In genomic region chr19:42295831-42296525, GRCh38 we compare ENCODE assay signal across 8 cellular contexts. TPM values are rescaled to one million over a fixed set of nuclear protein-coding genes. Genes with fewer than 3 reads are reported as not detected.
DNase-seq lines count a peak whose midpoint lies in the region; ATAC-seq, FAIRE-seq and TF ChIP-seq lines count a peak whose summit lies in the region.

No MANE protein-coding gene starts in this region.

- no peak overlapping the region for H3K4me3 Mint-ChIP-seq in natural killer cell

- CTCF ChIA-PET in endothelial cell of umbilical vein (lab: Charles Lee) = interaction anchor here (0.7 to 6.7 kb wide), 12 partner anchors 9 to 81 kb away, joined by 3 to 60 read pairs (median 4); partner anchors contain the start of gene TMEM145

- no peaks in the 10 kb centered on the region for H3K9me3 ChIP-seq in endothelial cell of umbilical vein (replicated peaks; ENCODE audit: control insufficient read depth, insufficient read depth, low read length)

- no peaks in the 10 kb centered on the region for H3K27me3 ChIP-seq in endothelial cell of umbilical vein (ENCODE audit: control insufficient read depth in 2 of 2, insufficient read depth in 2 of 2, low read length in 2 of 2)

- peak; percentile 90 for FAIRE-seq in endothelial cell of umbilical vein (lab: Jason Lieb, UNC)

- H3K9me1 ChIP-seq in endothelial cell of umbilical vein (replicated peaks; ENCODE audit: control insufficient read depth, extremely low read depth, insufficient read depth, low read length) = no peaks in the 10 kb centered on the region

- TF ChIP-seq CTCF in endothelial cell of umbilical vein (IDR thresholded peaks at IDR 0.05; ENCODE audit: extremely low read depth in 1 of 2, insufficient read depth in 1 of 2, low read depth in 1 of 2, low read length in 2 of 2) (peak; percentile 92 to 97), natural killer cell (IDR thresholded peaks at IDR 0.05) (peak; percentile 92)

- no peak overlapping the region for H3K4me2 ChIP-seq in endothelial cell of umbilical vein (ENCODE audit: insufficient read depth, low read length)

- POLR2A ChIA-PET in endothelial cell of umbilical vein (lab: Charles Lee) = no interaction called here

- H3K79me2 ChIP-seq in endothelial cell of umbilical vein (ENCODE audit: control insufficient read depth, insufficient read depth, low read length) = no peaks in the 10 kb centered on the region

- peaks cover 0 to 12% of the 10 kb centered on the region in 2 donors for H3K4me1 Mint-ChIP-seq in natural killer cell

- intact Hi-C loops in endothelial cell of umbilical vein (cut with micrococcal nuclease) (loop anchor here (1.0 kb wide), 2 partner anchors 50 to 163 kb away; no protein-coding TSS in a partner anchor), natural killer cell (cut with micrococcal nuclease) (loop anchor here (1.0 to 5.0 kb wide), 3 partner anchors 119 to 188 kb away; no protein-coding TSS in a partner anchor)

- ATAC-seq in HG03108 (IDR thresholded peaks at IDR 0.05; ENCODE audit: unreplicated experiment) (peak; percentile 46), natural killer cell (peak; percentile 90 to 98 (median 90))

- peaks cover 4 to 47% of the 10 kb centered on the region in 2 experiments for H3K36me3 ChIP-seq in endothelial cell of umbilical vein (ENCODE audit: control insufficient read depth in 2 of 2, extremely low read depth in 1 of 2, insufficient read depth in 2 of 2, low read length in 2 of 2)

- no peaks in the 10 kb centered on the region for H3K27me3 Mint-ChIP-seq in natural killer cell (ENCODE audit: low read depth in 2 of 2)

- TF ChIP-seq POLR2A in endothelial cell of umbilical vein (IDR thresholded peaks at IDR 0.05; ENCODE audit: low read depth, low read length) = no peak

- no peaks in the 10 kb centered on the region for H3K9me3 Mint-ChIP-seq in natural killer cell

- H4K20me1 ChIP-seq in endothelial cell of umbilical vein (replicated peaks; ENCODE audit: control insufficient read depth, extremely low read depth, insufficient read depth, low read length) = no peaks in the 10 kb centered on the region

- H3K36me3 Mint-ChIP-seq in natural killer cell = no peaks in the 10 kb centered on the region

- dilution Hi-C loops in endothelial cell of umbilical vein (cut with MboI; ENCODE audit: extremely low pct_ligation_motif_present, low sequenced_read_pairs) = no loop called here

- no peak overlapping the region for H3K9ac ChIP-seq in endothelial cell of umbilical vein (replicated peaks; ENCODE audit: extremely low read depth, insufficient read depth, low read length)

- no TSS peak for BruUV-seq in endothelial cell of umbilical vein (replicated peaks; lab: Mats Ljungman, UMichigan)

- H3K4me1 ChIP-seq in endothelial cell of umbilical vein (ENCODE audit: control insufficient read depth, extremely low read depth, insufficient read depth, low read length) = no peaks in the 10 kb centered on the region

- DNase-seq in EL = peak; percentile 56
- peak; percentile 39 for DNase-seq in NK-92 (lab: John Stamatoyannopoulos, UW; ENCODE audit: unreplicated experiment)
- DNase-seq in activated CD8-positive, alpha-beta memory T cell treated with anti-CD3 and anti-CD28 coated beads, Interleukin-2, amount 50 U/mL, for 1 hour (ENCODE audit: extremely low read depth) = peak; percentile 59
- DNase-seq in endothelial cell of umbilical vein (ENCODE audit: low read depth, low spot score) = peak; percentile 72
- DNase-seq in natural killer cell = peak; percentile 90
- DNase-seq in stimulated activated naive CD4-positive, alpha-beta T cell (lab: John Stamatoyannopoulos, UW) = peak; percentile 70 to 90 (median 86)
- DNase-seq in mesenteric fat pad (ENCODE audit: low spot score) = no peak

- H3K4me3 ChIP-seq in endothelial cell of umbilical vein (replicated peaks in 1 of 3; ENCODE audit: insufficient read depth in 1 of 3, low read depth in 1 of 3, low read length in 3 of 3) = no peak overlapping the region

- H2AFZ ChIP-seq in endothelial cell of umbilical vein (ENCODE audit: low read depth, low read length) = no peak overlapping the region

- H3K27ac ChIP-seq in endothelial cell of umbilical vein (ENCODE audit: insufficient read depth, low read depth, low read length) = no peak overlapping the region

- no peak overlapping the region for H3K27ac Mint-ChIP-seq in natural killer cell

TF ChIP-seq in endothelial cell of umbilical vein, 7 proteins besides CTCF, POLR2A, EP300 and RAD21:
- TF ChIP-seq POLR2AphosphoS5 (IDR thresholded peaks at IDR 0.05; ENCODE audit: insufficient read depth, low read depth, low read length) = no peak
- TF ChIP-seq EZH2 (IDR thresholded peaks at IDR 0.05; ENCODE audit: borderline replicate concordance, low read depth, low read length, severe bottlenecking) = no peak
- TF ChIP-seq JUN (IDR thresholded peaks at IDR 0.05; ENCODE audit: borderline replicate concordance, insufficient read depth, insufficient read length, low read depth) = no peak
- TF ChIP-seq MYC (IDR thresholded peaks at IDR 0.05; ENCODE audit: low read depth, low read length) = no peak
- TF ChIP-seq MAX (IDR thresholded peaks at IDR 0.05; ENCODE audit: insufficient read depth, insufficient read length) = no peak
- TF ChIP-seq GATA2 (IDR thresholded peaks at IDR 0.05; ENCODE audit: insufficient read depth, insufficient read length, low read depth, low read length) = no peak
- TF ChIP-seq FOS (IDR thresholded peaks at IDR 0.05; ENCODE audit: borderline replicate concordance, insufficient read depth, low read length) = no peak

RNA-seq across cellular contexts. Expression of gene PRR19, which starts 6.0 kb away (rescaled TPM):
- total RNA-seq in endothelial cell of umbilical vein = 1.0 and 1.5 TPM in 2 replicates
- polyA plus RNA-seq in endothelial cell of umbilical vein = 1.4 and 1.9 TPM in 2 replicates
- polyA plus RNA-seq in endothelial cell of umbilical vein (2011; cell fraction: cytosol; rRNA removed) = 0.98 and 1.0 TPM in 2 replicates
- 0.55 and 0.92 TPM in 2 replicates for polyA plus RNA-seq in endothelial cell of umbilical vein (2011; cell fraction: nucleus; rRNA removed)
- polyA plus RNA-seq in endothelial cell of umbilical vein (2012) = 1.1 and 1.3 TPM in 2 replicates
- 0.53 and 0.62 TPM in 2 replicates for polyA minus RNA-seq in endothelial cell of umbilical vein
- not detected for polyA minus RNA-seq in endothelial cell of umbilical vein (2011; cell fraction: cytosol; rRNA and poly(A)+ RNA removed)
- polyA minus RNA-seq in endothelial cell of umbilical vein (2011; cell fraction: nucleus; rRNA and poly(A)+ RNA removed) = 0.53 and 0.63 TPM in 2 replicates
- total RNA-seq in natural killer cell = not detected
- not detected for total RNA-seq in mesenteric fat pad

RNA-seq across cellular contexts. Expression of gene PAFAH1B3, which starts 6.4 kb away (rescaled TPM):
- 41.4 and 47.6 TPM in 2 replicates for total RNA-seq in endothelial cell of umbilical vein
- 95.0 and 115 TPM in 2 replicates for polyA plus RNA-seq in endothelial cell of umbilical vein
- polyA plus RNA-seq in endothelial cell of umbilical vein (2011; cell fraction: cytosol; rRNA removed) = 60.9 and 62.4 TPM in 2 replicates
- polyA plus RNA-seq in endothelial cell of umbilical vein (2011; cell fraction: nucleus; rRNA removed) = 37.0 and 38.1 TPM in 2 replicates
- 41.4 and 45.7 TPM in 2 replicates for polyA plus RNA-seq in endothelial cell of umbilical vein (2012)
- 31.2 and 37.2 TPM in 2 replicates for polyA minus RNA-seq in endothelial cell of umbilical vein
- 15.9 TPM for polyA minus RNA-seq in endothelial cell of umbilical vein (2011; cell fraction: cytosol; rRNA and poly(A)+ RNA removed)
- 5.5 and 10.9 TPM in 2 replicates for polyA minus RNA-seq in endothelial cell of umbilical vein (2011; cell fraction: nucleus; rRNA and poly(A)+ RNA removed)
- 1 to 10 TPM; 6.1 to 8.9 (median 7.9) TPM for total RNA-seq in natural killer cell
- total RNA-seq in mesenteric fat pad = 5.2 TPM

RNA-seq across cellular contexts. Expression of gene TMEM145, which starts 17.1 kb away (rescaled TPM):
- total RNA-seq in endothelial cell of umbilical vein = not detected in 2 replicates
- polyA plus RNA-seq in endothelial cell of umbilical vein = 0.24 TPM in 1 of 2 replicates, not detected in the other
- polyA plus RNA-seq in endothelial cell of umbilical vein (2011; cell fraction: cytosol; rRNA removed) = not detected in 2 replicates
- 0.38 TPM in 1 of 2 replicates, not detected in the other for polyA plus RNA-seq in endothelial cell of umbilical vein (2011; cell fraction: nucleus; rRNA removed)
- not detected in 2 replicates for polyA plus RNA-seq in endothelial cell of umbilical vein (2012)
- 0.13 TPM in 1 of 2 replicates, not detected in the other for polyA minus RNA-seq in endothelial cell of umbilical vein
- polyA minus RNA-seq in endothelial cell of umbilical vein (2011; cell fraction: cytosol; rRNA and poly(A)+ RNA removed) = not detected
- not detected in 2 replicates for polyA minus RNA-seq in endothelial cell of umbilical vein (2011; cell fraction: nucleus; rRNA and poly(A)+ RNA removed)
- not detected for total RNA-seq in natural killer cell
- total RNA-seq in mesenteric fat pad = not detected

RNA-seq across cellular contexts. Expression of gene CIC, which starts 26.9 kb away (rescaled TPM):
- total RNA-seq in endothelial cell of umbilical vein (86.0 and 86.3 TPM in 2 replicates), natural killer cell (100 to 1,000 TPM in 2 of 3 donors, 10 to 100 TPM in 1; 95.4 to 121 (median 108) TPM), mesenteric fat pad (57.9 TPM)
- polyA plus RNA-seq in endothelial cell of umbilical vein = 18.4 and 23.5 TPM in 2 replicates
- polyA plus RNA-seq in endothelial cell of umbilical vein (2011; cell fraction: cytosol; rRNA removed) = 15.8 and 26.9 TPM in 2 replicates
- 59.1 and 69.4 TPM in 2 replicates for polyA plus RNA-seq in endothelial cell of umbilical vein (2011; cell fraction: nucleus; rRNA removed)
- 28.9 and 43.8 TPM in 2 replicates for polyA plus RNA-seq in endothelial cell of umbilical vein (2012)
- 9.1 and 9.7 TPM in 2 replicates for polyA minus RNA-seq in endothelial cell of umbilical vein
- 11.2 TPM for polyA minus RNA-seq in endothelial cell of umbilical vein (2011; cell fraction: cytosol; rRNA and poly(A)+ RNA removed)
- 15.3 and 26.1 TPM in 2 replicates for polyA minus RNA-seq in endothelial cell of umbilical vein (2011; cell fraction: nucleus; rRNA and poly(A)+ RNA removed)

RNA-seq across cellular contexts. Expression of gene MEGF8, which starts 29.5 kb away (rescaled TPM):
- total RNA-seq in endothelial cell of umbilical vein (34.3 and 39.6 TPM in 2 replicates), natural killer cell (10 to 100 TPM in 2 of 3 donors, 1 to 10 TPM in 1; 8.1 to 11.3 (median 10.5) TPM), mesenteric fat pad (25.8 TPM)
- polyA plus RNA-seq in endothelial cell of umbilical vein = 20.6 and 25.2 TPM in 2 replicates
- 14.5 and 18.2 TPM in 2 replicates for polyA plus RNA-seq in endothelial cell of umbilical vein (2011; cell fraction: cytosol; rRNA removed)
- 21.2 and 22.3 TPM in 2 replicates for polyA plus RNA-seq in endothelial cell of umbilical vein (2011; cell fraction: nucleus; rRNA removed)
- polyA plus RNA-seq in endothelial cell of umbilical vein (2012) = 22.3 and 35.1 TPM in 2 replicates
- 27.7 and 28.4 TPM in 2 replicates for polyA minus RNA-seq in endothelial cell of umbilical vein
- polyA minus RNA-seq in endothelial cell of umbilical vein (2011; cell fraction: cytosol; rRNA and poly(A)+ RNA removed) = 0.92 TPM
- polyA minus RNA-seq in endothelial cell of umbilical vein (2011; cell fraction: nucleus; rRNA and poly(A)+ RNA removed) = 13.8 and 24.7 TPM in 2 replicates
